Comparison of ENCODE assay signal across 13 cellular contexts in genomic region chr10:24417053-24417452, GRCh38.
"Had no signal": no experiment of that assay in that cellular context is flagged by ENCODE, and none has a peak within 500 bp of the region (broad histone marks: within the 10 kb centered on the region; RNA-seq: fewer than 3 reads in every experiment).

No MANE protein-coding gene starts in this region.

- H3K27ac ChIP-seq: cardiac muscle cell, SJSA1, tibial artery had no signal

- H3K9me3 ChIP-seq: esophagus squamous epithelium, SJSA1, tibial artery had no signal

- H3K27me3 ChIP-seq: cardiac muscle cell, esophagus squamous epithelium, SJSA1, tibial artery had no signal

- H3K36me3 ChIP-seq: cardiac muscle cell, SJSA1, tibial artery had no signal

- DNase-seq: activated CD4-positive, alpha-beta memory T cell treated with anti-CD3 and anti-CD28 coated beads for 36 hours; activated gamma-delta T cell treated with Interleukin-2 at 50 U/mL for 16 hours; activated naive CD8-positive, alpha-beta T cell treated with anti-CD3 and anti-CD28 coated beads, Interleukin-2, amount 10 ng/mL, durations not matched to agents 7 days and 5 days; activated T-cell treated with anti-CD3 and anti-CD28 coated beads, Interleukin-2, amount 50 U/mL, for 72 hours; esophagus squamous epithelium; foreskin melanocyte; naive thymus-derived CD8-positive, alpha-beta T cell; stimulated activated CD4-positive, alpha-beta T cell treated with anti-CD3 and anti-CD28 coated beads, Interleukin-2, amount 100 ng/mL, for 48 hours; stimulated activated naive CD8-positive, alpha-beta T cell treated with anti-CD3 and anti-CD28 coated beads, Interleukin-15, Interleukin-2, amounts not matched to agents 100 U/mL and 50 U/mL, for 24 hours; T-helper 9 cell; tibial artery had no signal

- H3K4me3 ChIP-seq: cardiac muscle cell, esophagus squamous epithelium, SJSA1, tibial artery had no signal

- ATAC-seq: activated T-cell treated with anti-CD3 and anti-CD28 coated beads, Interleukin-2, amount 50 U/mL, for 72 hours; naive thymus-derived CD8-positive, alpha-beta T cell; stimulated activated naive CD8-positive, alpha-beta T cell treated with anti-CD3 and anti-CD28 coated beads, Interleukin-15, Interleukin-2, amounts not matched to agents 100 U/mL and 50 U/mL, for 24 hours had no signal

- H3K4me1 ChIP-seq: SJSA1 had no signal
